Comparison of ENCODE assay signal across 8 cellular contexts in the genomic region with DNA sequence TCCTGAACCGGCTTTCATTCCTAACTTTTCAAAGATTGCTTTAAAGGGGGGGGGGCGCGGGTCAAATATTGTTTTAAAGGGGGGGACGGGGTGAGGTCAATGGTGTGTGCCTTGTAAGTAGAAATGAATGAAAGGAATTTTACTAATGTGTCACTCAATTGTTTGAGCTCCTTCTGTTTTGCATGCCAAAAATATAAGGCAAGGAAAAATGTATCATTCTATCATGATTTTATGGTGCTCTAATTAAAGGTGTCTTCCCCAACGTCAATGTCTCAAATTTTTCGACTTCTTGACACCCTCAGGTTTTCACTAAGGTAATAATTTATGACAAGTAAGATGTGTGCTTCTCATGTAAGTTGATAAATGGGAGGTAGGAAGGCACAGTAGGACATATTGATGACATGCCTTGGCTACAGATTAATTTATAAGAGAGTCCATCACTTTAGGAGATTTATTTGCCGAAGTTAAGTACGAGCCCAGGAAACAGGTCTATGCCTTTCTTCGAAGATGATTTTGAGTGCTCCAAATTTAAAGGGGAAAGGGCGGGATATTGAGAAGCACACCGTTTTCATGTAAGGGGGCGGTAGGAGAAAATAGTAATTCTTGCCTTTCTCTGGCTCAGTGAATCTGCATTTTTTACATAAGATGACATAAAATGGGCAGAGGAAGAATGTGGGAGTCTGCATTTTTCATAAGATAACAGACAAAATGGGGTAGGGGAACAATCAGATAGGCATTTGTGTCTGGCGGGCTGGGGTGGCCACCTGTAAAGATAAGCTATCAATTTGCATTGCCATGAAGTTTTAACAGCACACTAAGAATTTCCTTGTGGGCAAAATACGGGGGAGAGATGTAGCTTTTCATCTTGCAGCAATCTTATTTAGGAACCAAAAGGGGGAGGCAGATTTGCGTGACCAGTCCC. TPM values are rescaled to one million over a fixed set of nuclear protein-coding genes. Genes with fewer than 3 reads are reported as not detected.
A peak's percentile ranks its signal among the peaks of the same experiment; 100 is the strongest.
DNase-seq lines count a peak whose midpoint lies in the region; ATAC-seq, FAIRE-seq and TF ChIP-seq lines count a peak whose summit lies in the region.

No MANE protein-coding gene starts in this region.

- H3K4me1 Mint-ChIP-seq in mesothelial cell of epicardium, result peaks cover 25% of the 10 kb centered on the region

- H3K9me3 ChIP-seq in HUES6 (ENCODE audit: control insufficient read depth, insufficient read depth, low read depth, low read length), result peaks cover 11% of the 10 kb centered on the region
- H3K9me3 ChIP-seq in mammary epithelial cell (replicated peaks; ENCODE audit: insufficient read depth, low read length), result no peaks in the 10 kb centered on the region

- DNase-seq in mammary epithelial cell (no peak), mesothelial cell of epicardium (ENCODE audit: low spot score in 2 of 2, unreplicated experiment in 2 of 2) (no peak), GM19239 (ENCODE audit: insufficient read length, low spot score) (no peak), NCI-H2171 (lab: John Stamatoyannopoulos, UW) (no peak)

- no peaks in the 10 kb centered on the region for H4K20me1 ChIP-seq in mammary epithelial cell (ENCODE audit: insufficient read depth, low read length)

- H3K36me3 ChIP-seq in HUES6 (ENCODE audit: control insufficient read depth, insufficient read depth, low read length) (peaks cover 2% of the 10 kb centered on the region; the same call in 1 of the 2 replicates), mammary epithelial cell (ENCODE audit: insufficient read depth, low read length) (no peaks in the 10 kb centered on the region)

- intact Hi-C loops in mammary epithelial cell (cut with micrococcal nuclease), result loop anchor here (1.0 to 5.0 kb wide), 4 partner anchors 13 to 957 kb away; partner anchors contain the start of gene RNF138

- peaks cover 2% of the 10 kb centered on the region for H3K36me3 Mint-ChIP-seq in mesothelial cell of epicardium

- dilution Hi-C loops in mammary epithelial cell (cut with HindIII; ENCODE audit: low sequenced_read_pairs), result no loop called here

- H3K4me1 ChIP-seq in HUES6 (ENCODE audit: control insufficient read depth, insufficient read depth, low read length) (peaks cover 11% of the 10 kb centered on the region), mammary epithelial cell (ENCODE audit: insufficient read depth, low read length) (peaks cover 11% of the 10 kb centered on the region)

- in situ Hi-C loops in mammary epithelial cell (cut with MboI; ENCODE audit: low sequenced_read_pairs in 2 of 2), result no loop called here

- WGBS in mammary epithelial cell (ENCODE audit: low coverage, missing lambda C conversion rate), result 44% methylated on average over 11 of the region's 15 CpGs

- peak overlapping the region; percentile 92 for H3K4me3 ChIP-seq in HUES6 (ENCODE audit: low read depth, low read length)
- H3K4me3 ChIP-seq in mammary epithelial cell (replicated peaks in 1 of 3; ENCODE audit: insufficient read depth in 1 of 3, low read depth in 2 of 3, low read length in 3 of 3), result peak overlapping the region; percentile 61 to 75 (median 63)

- H2AFZ ChIP-seq in mammary epithelial cell (ENCODE audit: low read depth, low read length), result peak overlapping the region; percentile 100

- peak overlapping the region; percentile 98 for H3K4me2 ChIP-seq in mammary epithelial cell (ENCODE audit: insufficient read depth, low read depth, low read length)

- H3K9me3 Mint-ChIP-seq in mesothelial cell of epicardium, result no peaks in the 10 kb centered on the region

- peak overlapping the region; percentile 99 for H3K4me3 Mint-ChIP-seq in mesothelial cell of epicardium

- no TSS peak for BruUV-seq in mammary epithelial cell (replicated peaks; lab: Mats Ljungman, UMichigan)

- H3K27ac ChIP-seq in 22Rv1, result peak overlapping the region; percentile 92
- peak overlapping the region; percentile 41; the same call in 1 of the 2 replicates for H3K27ac ChIP-seq in HUES6 (ENCODE audit: low read depth, low read length)
- H3K27ac ChIP-seq in mammary epithelial cell (ENCODE audit: insufficient read depth, low read depth, low read length), result no peak overlapping the region

- no peak for TF ChIP-seq CTCF in 22Rv1 (IDR thresholded peaks at IDR 0.05)
- no peak for TF ChIP-seq CTCF in mammary epithelial cell (conservative IDR thresholded peaks at IDR 0.05 in 1 of 2, IDR thresholded peaks at IDR 0.05 in 1 of 2; ENCODE audit: extremely low read depth in 1 of 2, insufficient read depth in 1 of 2, low read depth in 1 of 2, low read length in 2 of 2)
- TF ChIP-seq CTCF in mesothelial cell of epicardium (IDR thresholded peaks at IDR 0.05; ENCODE audit: unreplicated experiment), result no peak

- H3K9ac ChIP-seq in HUES6 (ENCODE audit: low read length) (peak overlapping the region; percentile 84), mammary epithelial cell (ENCODE audit: insufficient read depth, low read length) (no peak overlapping the region)

- H3K27me3 Mint-ChIP-seq in mesothelial cell of epicardium (ENCODE audit: low read depth), result peaks cover 10% of the 10 kb centered on the region

- H3K27ac Mint-ChIP-seq in mesothelial cell of epicardium, result peak overlapping the region; percentile 95

- FAIRE-seq in GM19239 (lab: Jason Lieb, UNC), result no peak

- H3K79me2 ChIP-seq in mammary epithelial cell (ENCODE audit: insufficient read depth, low read length), result peaks cover 38% of the 10 kb centered on the region

- CTCF ChIA-PET in mammary epithelial cell (lab: Charles Lee; ENCODE audit: low non-redundant PET), result no interaction called here

- H3K27me3 ChIP-seq in HUES6 (ENCODE audit: control insufficient read depth, insufficient read depth, low read length) (no peaks in the 10 kb centered on the region), mammary epithelial cell (ENCODE audit: insufficient read depth, low read length) (no peaks in the 10 kb centered on the region)

- ATAC-seq in GM18511 (IDR thresholded peaks at IDR 0.05; ENCODE audit: unreplicated experiment) (no peak), HG02870 (IDR thresholded peaks at IDR 0.05; ENCODE audit: unreplicated experiment) (no peak)

RNA-seq across cellular contexts. Expression of gene TRAPPC8, which starts 1.2 kb away (rescaled TPM):
- total RNA-seq in mammary epithelial cell (10 to 100 TPM; 25.0 to 35.8 TPM), mesothelial cell of epicardium (34.9 to 39.8 TPM (median 35.6 TPM) in 3 replicates)
- 28.4 TPM for polyA plus RNA-seq in mammary epithelial cell
- 36.2 TPM for polyA minus RNA-seq in mammary epithelial cell
